Comparison of ENCODE assay signal across 8 cellular contexts in genomic region chr16:15948532-15949209, GRCh38. TPM values are rescaled to one million over a fixed set of nuclear protein-coding genes. Genes with fewer than 3 reads are reported as not detected.
A peak's percentile ranks its signal among the peaks of the same experiment; 100 is the strongest.
DNase-seq lines count a peak whose midpoint lies in the region; ATAC-seq and TF ChIP-seq lines count a peak whose summit lies in the region.

No MANE protein-coding gene starts in this region.

- H3K36me3 ChIP-seq in adipocyte (ENCODE audit: control insufficient read depth, insufficient read depth, low read length, severe bottlenecking) (no peaks in the 10 kb centered on the region), lower lobe of right lung (no peaks in the 10 kb centered on the region), upper lobe of right lung (no peaks in the 10 kb centered on the region)

- peak; percentile 57 for DNase-seq in DMS53 (lab: John Stamatoyannopoulos, UW)
- DNase-seq in DMS53 treated with DMSO at 0.1 percent for 48 hours (lab: John Stamatoyannopoulos, UW; ENCODE audit: unreplicated experiment): no peak
- no peak for DNase-seq in adipocyte (ENCODE audit: low read depth)
- no peak for DNase-seq in lower lobe of right lung
- peak; percentile 59 for DNase-seq in upper lobe of right lung
- no peak for DNase-seq in stimulated activated CD4-positive, alpha-beta T cell treated with anti-CD3 and anti-CD28 coated beads, Interleukin-15, amount 100 ng/mL, for 24 hours

- peak overlapping the region; percentile 78 for H3K27ac ChIP-seq in lower lobe of right lung
- peak overlapping the region; percentile 48 for H3K27ac ChIP-seq in upper lobe of right lung

- H3K9ac ChIP-seq in adipocyte (ENCODE audit: low read length): peak overlapping the region; percentile 87

- peak; percentile 38 for ATAC-seq in HG03135 (IDR thresholded peaks at IDR 0.05; ENCODE audit: unreplicated experiment)
- ATAC-seq in lower lobe of right lung: peak; percentile 10 to 31
- no peak for ATAC-seq in upper lobe of right lung
- ATAC-seq in HG03095 (IDR thresholded peaks at IDR 0.05; ENCODE audit: unreplicated experiment): no peak

- H3K4me3 ChIP-seq in adipocyte (ENCODE audit: low read length) (peak overlapping the region; percentile 81), lower lobe of right lung (peak overlapping the region; percentile 62), upper lobe of right lung (peak overlapping the region; percentile 51)

- TF ChIP-seq CTCF in lower lobe of right lung (IDR thresholded peaks at IDR 0.05) (no peak), upper lobe of right lung (IDR thresholded peaks at IDR 0.05) (no peak)

- peaks cover 42% of the 10 kb centered on the region for H3K4me1 ChIP-seq in adipocyte (ENCODE audit: control insufficient read depth, insufficient read depth, low read length)
- peaks cover 36% of the 10 kb centered on the region for H3K4me1 ChIP-seq in lower lobe of right lung
- peaks cover 17% of the 10 kb centered on the region for H3K4me1 ChIP-seq in upper lobe of right lung

- no peaks in the 10 kb centered on the region for H3K27me3 ChIP-seq in adipocyte (replicated peaks; ENCODE audit: control insufficient read depth, insufficient read depth, low read length)
- H3K27me3 ChIP-seq in lower lobe of right lung (ENCODE audit: low read depth): no peaks in the 10 kb centered on the region
- no peaks in the 10 kb centered on the region for H3K27me3 ChIP-seq in upper lobe of right lung

- H3K9me3 ChIP-seq in adipocyte (ENCODE audit: control insufficient read depth, low read length) (no peaks in the 10 kb centered on the region), lower lobe of right lung (no peaks in the 10 kb centered on the region), upper lobe of right lung (no peaks in the 10 kb centered on the region)

- intact Hi-C loops in lower lobe of right lung (cut with DNase I): no loop called here
- intact Hi-C loops in upper lobe of right lung (cut with DNase I): no loop called here

RNA-seq across cellular contexts. Expression of gene ABCC1, which starts 0.7 kb away (rescaled TPM):
- total RNA-seq in lower lobe of right lung: 47.5 TPM
- 50.6 TPM for total RNA-seq in upper lobe of right lung

Comparison
In these comparisons a context has a peak if more than half of its experiments do, and no peak if none do; other contexts are left out.
1. DNase-seq: peak in DMS53 (single experiment) and upper lobe of right lung (single experiment); none in DMS53 treated with DMSO at 0.1 percent for 48 hours (single experiment), adipocyte (single experiment), lower lobe of right lung (single experiment) and stimulated activated CD4-positive, alpha-beta T cell treated with anti-CD3 and anti-CD28 coated beads, Interleukin-15, amount 100 ng/mL, for 24 hours (single experiment).
2. ATAC-seq: peak in HG03135 (single experiment) and lower lobe of right lung (2 of 2); none in upper lobe of right lung (single experiment) and HG03095 (single experiment).
3. Peak in every context shown above with its lines, with median percentiles within 50 percentile points of each other: H3K4me3 ChIP-seq.